In genomic region chr19:12939908-12940533, GRCh38 we compare ENCODE assay signal across 1 cellular context.
TF ChIP-seq lines count a peak whose summit lies in the region.

No MANE protein-coding gene starts in this region.

TF ChIP-seq in HepG2, 621 proteins besides CTCF, POLR2A, EP300 and RAD21:
- TF ChIP-seq CBX5 (CRISPR knock-in tag; IDR thresholded peaks at IDR 0.05; ENCODE audit: borderline replicate concordance), result no peak
- TF ChIP-seq NFYB (CRISPR knock-in tag; IDR thresholded peaks at IDR 0.05), result no peak
- no peak for TF ChIP-seq ZNF770 (CRISPR knock-in tag; IDR thresholded peaks at IDR 0.05)
- TF ChIP-seq ZZZ3 (CRISPR knock-in tag; IDR thresholded peaks at IDR 0.05; ENCODE audit: borderline replicate concordance), result no peak
- TF ChIP-seq ZMYM2 (CRISPR knock-in tag; IDR thresholded peaks at IDR 0.05), result no peak
- no peak for TF ChIP-seq GRHL1 (CRISPR knock-in tag; conservative IDR thresholded peaks at IDR 0.05)
- TF ChIP-seq NBN (conservative IDR thresholded peaks at IDR 0.05), result no peak
- TF ChIP-seq TEAD3 (CRISPR knock-in tag; optimal IDR thresholded peaks at IDR 0.05; ENCODE audit: borderline replicate concordance), result no peak
- no peak for TF ChIP-seq KLF13 (CRISPR knock-in tag; IDR thresholded peaks at IDR 0.05)
- no peak for TF ChIP-seq ZNF800 (CRISPR knock-in tag; IDR thresholded peaks at IDR 0.05)
- TF ChIP-seq RERE (CRISPR knock-in tag; IDR thresholded peaks at IDR 0.05; ENCODE audit: low read depth), result no peak
- no peak for TF ChIP-seq MTERF4 (CRISPR knock-in tag; IDR thresholded peaks at IDR 0.05)
- TF ChIP-seq ARNT2 (CRISPR knock-in tag; IDR thresholded peaks at IDR 0.05; ENCODE audit: low read depth), result no peak
- TF ChIP-seq ATRX (CRISPR knock-in tag; IDR thresholded peaks at IDR 0.05; ENCODE audit: borderline replicate concordance), result no peak
- TF ChIP-seq NFIC (IDR thresholded peaks at IDR 0.05; ENCODE audit: low read length), result no peak
- no peak for TF ChIP-seq PTBP1 (IDR thresholded peaks at IDR 0.05; ENCODE audit: low read depth, low read length, poor library complexity, severe bottlenecking)
- TF ChIP-seq TBX3 (IDR thresholded peaks at IDR 0.05; ENCODE audit: borderline replicate concordance), result no peak
- TF ChIP-seq ELK4 (CRISPR knock-in tag; IDR thresholded peaks at IDR 0.05; ENCODE audit: borderline replicate concordance), result no peak
- TF ChIP-seq HES4 (CRISPR knock-in tag; IDR thresholded peaks at IDR 0.05; ENCODE audit: borderline replicate concordance), result no peak
- TF ChIP-seq ASH2L (IDR thresholded peaks at IDR 0.05; ENCODE audit: insufficient read length, low read depth, low read length), result no peak
